ENCODE assay signal across 13 cellular contexts in genomic region chr3:188178293-188178950, GRCh38. TPM values are rescaled to one million over a fixed set of nuclear protein-coding genes. Genes with fewer than 3 reads are reported as not detected.
A peak's percentile ranks its signal among the peaks of the same experiment; 100 is the strongest.
DNase-seq lines count a peak whose midpoint lies in the region; ATAC-seq and TF ChIP-seq lines count a peak whose summit lies in the region.
"Had no signal": no experiment of that assay in that cellular context is flagged by ENCODE, and none has a peak within 500 bp of the region (broad histone marks: within the 10 kb centered on the region; RNA-seq: fewer than 3 reads in every experiment).

No MANE protein-coding gene starts in this region.

- peaks cover 31% of the 10 kb centered on the region for H3K36me3 Mint-ChIP-seq in Caco-2 (ENCODE audit: insufficient read depth, unreplicated experiment)

- H3K27me3 ChIP-seq in BLaER1: no peaks in the 10 kb centered on the region
- no peaks in the 10 kb centered on the region for H3K27me3 ChIP-seq in Caco-2 (replicated peaks; ENCODE audit: control insufficient read depth, insufficient read depth, low read length)
- no peaks in the 10 kb centered on the region for H3K27me3 ChIP-seq in esophagus squamous epithelium
- no peaks in the 10 kb centered on the region for H3K27me3 ChIP-seq in sigmoid colon
- no peaks in the 10 kb centered on the region for H3K27me3 ChIP-seq in WERI-Rb-1 (ENCODE audit: insufficient read depth, low read depth, severe bottlenecking)
- H3K27me3 ChIP-seq: SJCRH30 had no signal

- DNase-seq in Caco-2: no peak
- no peak for DNase-seq in esophagus squamous epithelium (lab: John Stamatoyannopoulos, UW)
- DNase-seq in sigmoid colon: no peak
- no peak for DNase-seq in posterior cingulate gyrus
- DNase-seq in WERI-Rb-1: no peak
- DNase-seq: activated CD4-positive, alpha-beta T cell treated with anti-CD3 and anti-CD28 coated beads for 48 hours; endodermal cell; naive B cell; SJCRH30; stimulated activated CD4-positive, alpha-beta T cell treated with anti-CD3 and anti-CD28 coated beads, Interleukin-1b, Interleukin-23, amount 100 ng/mL, for 48 hours had no signal

- TF ChIP-seq EP300 in sigmoid colon (IDR thresholded peaks at IDR 0.05): peak in 1 of 4 donors; percentile 29

- no peaks in the 10 kb centered on the region for H3K27me3 Mint-ChIP-seq in Caco-2 (ENCODE audit: insufficient read depth, unreplicated experiment)
- H3K27me3 Mint-ChIP-seq: naive B cell had no signal

- H3K9me3 Mint-ChIP-seq in Caco-2 (ENCODE audit: unreplicated experiment): no peaks in the 10 kb centered on the region
- H3K9me3 Mint-ChIP-seq: endodermal cell, naive B cell had no signal

- no peak for ATAC-seq in HG02852 (IDR thresholded peaks at IDR 0.05; ENCODE audit: unreplicated experiment)

- peak overlapping the region; percentile 39 for H3K27ac Mint-ChIP-seq in Caco-2 (ENCODE audit: unreplicated experiment)

- H3K4me3 Mint-ChIP-seq in Caco-2 (ENCODE audit: unreplicated experiment): no peak overlapping the region
- H3K4me3 Mint-ChIP-seq: endodermal cell had no signal

- TF ChIP-seq CTCF in Caco-2 (IDR thresholded peaks at IDR 0.05; ENCODE audit: insufficient read depth in 1 of 2, low read depth in 1 of 2, low read length in 1 of 2, severe bottlenecking in 1 of 2, unreplicated experiment in 1 of 2) (no peak), esophagus squamous epithelium (IDR thresholded peaks at IDR 0.05) (no peak), sigmoid colon (IDR thresholded peaks at IDR 0.05) (no peak), WERI-Rb-1 (IDR thresholded peaks at IDR 0.05; ENCODE audit: low read depth, low read length) (no peak)

- POLR2A ChIA-PET in Caco-2 (lab: Charles Lee): no interaction called here

- peaks cover 11% of the 10 kb centered on the region for H4K20me1 ChIP-seq in BLaER1

- TF ChIP-seq POLR2A in esophagus squamous epithelium (IDR thresholded peaks at IDR 0.05) (no peak), sigmoid colon (IDR thresholded peaks at IDR 0.05) (no peak)

- peak overlapping the region; percentile 74 for H3K4me2 ChIP-seq in BLaER1

- no TSS peak for BruUV-seq in Caco-2 (replicated peaks; lab: Mats Ljungman, UMichigan)

- H3K4me3 ChIP-seq in BLaER1: no peak overlapping the region
- no peak overlapping the region for H3K4me3 ChIP-seq in Caco-2 (ENCODE audit: low read depth, low read length)
- H3K4me3 ChIP-seq in esophagus squamous epithelium: no peak overlapping the region
- H3K4me3 ChIP-seq in sigmoid colon: no peak overlapping the region
- H3K4me3 ChIP-seq in WERI-Rb-1 (ENCODE audit: low read depth, low read length): no peak overlapping the region
- H3K4me3 ChIP-seq: SJCRH30 had no signal

- CTCF ChIA-PET in Caco-2 (lab: Charles Lee): no interaction called here

- WGBS in esophagus squamous epithelium, 2 donors: 70 to 84% methylated on average over 7 of the region's 7 CpGs
- WGBS in sigmoid colon, 2 donors: 16 to 59% methylated on average over 7 of the region's 7 CpGs

- peaks cover 21% of the 10 kb centered on the region for H3K4me1 Mint-ChIP-seq in Caco-2 (ENCODE audit: low read depth, unreplicated experiment)

- H3K4me1 ChIP-seq in BLaER1 (peaks cover 53% of the 10 kb centered on the region), Caco-2 (peaks cover 27% of the 10 kb centered on the region; the same call in 1 of the 2 replicates), esophagus squamous epithelium (peaks cover 0 to 44% (median 12%) of the 10 kb centered on the region in 3 donors), sigmoid colon (peaks cover 0 to 99% (median 91%) of the 10 kb centered on the region in 4 donors)
- H3K4me1 ChIP-seq: SJCRH30 had no signal

- intact Hi-C loops in Caco-2 (cut with micrococcal nuclease; ENCODE audit: unreplicated experiment) (no loop called here), esophagus squamous epithelium (cut with DNase I) (no loop called here), sigmoid colon (cut with DNase I) (loop anchor here (5.0 kb wide), 1 partner anchor 34 kb away; no protein-coding TSS in a partner anchor), posterior cingulate gyrus (cut with DNase I) (no loop called here)

- H3K9me3 ChIP-seq in BLaER1 (no peaks in the 10 kb centered on the region), Caco-2 (no peaks in the 10 kb centered on the region), esophagus squamous epithelium (no peaks in the 10 kb centered on the region), sigmoid colon (no peaks in the 10 kb centered on the region), WERI-Rb-1 (ENCODE audit: severe bottlenecking) (no peaks in the 10 kb centered on the region)
- H3K9me3 ChIP-seq: SJCRH30 had no signal

- H3K27ac ChIP-seq in BLaER1 (peak overlapping the region; percentile 38), esophagus squamous epithelium (peak overlapping the region; percentile 53 to 83 (median 79)), sigmoid colon (peak overlapping the region; percentile 76 to 99 (median 92)), WERI-Rb-1 (no peak overlapping the region)
- H3K27ac ChIP-seq: HL-60, SJCRH30 had no signal

- peak overlapping the region; percentile 20; the same call in 1 of the 2 replicates for H3K9ac ChIP-seq in BLaER1

- H3K36me3 ChIP-seq in BLaER1 (peaks cover 23% of the 10 kb centered on the region; the same call in 1 of the 2 replicates), Caco-2 (ENCODE audit: control insufficient read depth, insufficient read depth, low read length) (peaks cover 2% of the 10 kb centered on the region; the same call in 1 of the 2 replicates), esophagus squamous epithelium (peaks cover 0 to 35% (median 0%) of the 10 kb centered on the region in 3 donors), sigmoid colon (no peaks in the 10 kb centered on the region), WERI-Rb-1 (no peaks in the 10 kb centered on the region)
- H3K36me3 ChIP-seq: SJCRH30 had no signal

RNA-seq across cellular contexts. Expression of gene LPP, which starts 24.5 kb away (rescaled TPM):
- 120 and 147 TPM in 2 replicates for total RNA-seq in Caco-2 (2022)
- total RNA-seq in esophagus squamous epithelium: 100 to 1,000 TPM in 2 of 4 donors, 10 to 100 TPM in 2; 41.4 to 369 (median 97.3) TPM
- total RNA-seq in sigmoid colon: 1,000 to 10,000 TPM in 3 of 4 donors, 100 to 1,000 TPM in 1; 824 to 1,773 (median 1,187) TPM
- polyA plus RNA-seq in sigmoid colon: 10 to 100 TPM in 1 of 3 donors, 1 to 10 TPM in 2; 5.3 to 36.0 (median 7.2) TPM
